In genomic region chr13:109737606-109738005, GRCh38 we compare ENCODE assay signal across 15 cellular contexts. TPM values are rescaled to one million over a fixed set of nuclear protein-coding genes. Genes with fewer than 3 reads are reported as not detected.
A peak's percentile ranks its signal among the peaks of the same experiment; 100 is the strongest.
DNase-seq lines count a peak whose midpoint lies in the region; ATAC-seq and TF ChIP-seq lines count a peak whose summit lies in the region.
"Had no signal": no experiment of that assay in that cellular context is flagged by ENCODE, and none has a peak within 500 bp of the region (broad histone marks: within the 10 kb centered on the region; RNA-seq: fewer than 3 reads in every experiment).

No MANE protein-coding gene starts in this region.

- intact Hi-C loops in adrenal gland (cut with DNase I) (no loop called here), esophagus squamous epithelium (cut with DNase I) (no loop called here), ascending aorta (cut with DNase I) (no loop called here)

- no peak overlapping the region for H3K4me3 Mint-ChIP-seq in T-helper 17 cell

- no peak for TF ChIP-seq CTCF in adrenal gland (IDR thresholded peaks at IDR 0.05)
- TF ChIP-seq CTCF in esophagus squamous epithelium (IDR thresholded peaks at IDR 0.05) = no peak
- TF ChIP-seq CTCF in ascending aorta (IDR thresholded peaks at IDR 0.05) = no peak

- no peak overlapping the region for H3K4me3 ChIP-seq in adrenal gland
- H3K4me3 ChIP-seq in esophagus squamous epithelium = no peak overlapping the region
- H3K4me3 ChIP-seq in ascending aorta = no peak overlapping the region
- H3K4me3 ChIP-seq: body of pancreas, mucosa of descending colon, pancreas, SJSA1, uterus had no signal

- no peak for TF ChIP-seq POLR2A in adrenal gland (IDR thresholded peaks at IDR 0.05)
- TF ChIP-seq POLR2A in esophagus squamous epithelium (IDR thresholded peaks at IDR 0.05) = no peak

- H3K36me3 ChIP-seq in adrenal gland (replicated peaks in 1 of 2) = no peaks in the 10 kb centered on the region
- no peaks in the 10 kb centered on the region for H3K36me3 ChIP-seq in esophagus squamous epithelium
- no peaks in the 10 kb centered on the region for H3K36me3 ChIP-seq in ascending aorta
- H3K36me3 ChIP-seq: pancreas, SJSA1, uterus had no signal

- H3K36me3 Mint-ChIP-seq in T-helper 17 cell (ENCODE audit: low read depth) = no peaks in the 10 kb centered on the region

- H3K9me3 ChIP-seq in adrenal gland (replicated peaks in 1 of 3) (no peaks in the 10 kb centered on the region), esophagus squamous epithelium (no peaks in the 10 kb centered on the region), ascending aorta (no peaks in the 10 kb centered on the region), T-helper 17 cell (ENCODE audit: control insufficient read depth, low read length, poor library complexity, severe bottlenecking) (no peaks in the 10 kb centered on the region)
- H3K9me3 ChIP-seq: body of pancreas, mucosa of descending colon, pancreas, uterus had no signal

- peaks cover 12% of the 10 kb centered on the region for H3K4me1 Mint-ChIP-seq in T-helper 17 cell

- H3K27ac ChIP-seq in adrenal gland (peak overlapping the region in 1 of 5 donors; percentile 32), esophagus squamous epithelium (no peak overlapping the region), ascending aorta (no peak overlapping the region)
- H3K27ac ChIP-seq: body of pancreas, pancreas, SJSA1, uterus had no signal

- H3K4me1 ChIP-seq in adrenal gland (replicated peaks in 1 of 2) (no peaks in the 10 kb centered on the region), esophagus squamous epithelium (no peaks in the 10 kb centered on the region), ascending aorta (peaks cover 0 to 3% of the 10 kb centered on the region in 2 donors)
- H3K4me1 ChIP-seq: body of pancreas, pancreas, uterus had no signal

- H3K27me3 ChIP-seq in adrenal gland (no peaks in the 10 kb centered on the region), esophagus squamous epithelium (peaks cover 0 to 6% (median 0%) of the 10 kb centered on the region in 4 donors), ascending aorta (no peaks in the 10 kb centered on the region)
- H3K27me3 ChIP-seq: body of pancreas, pancreas, uterus had no signal

- no peaks in the 10 kb centered on the region for H3K27me3 Mint-ChIP-seq in T-helper 17 cell

- peak; percentile 51 for DNase-seq in AG08395 (ENCODE audit: low spot score)
- DNase-seq in Daoy (ENCODE audit: low read depth) = peak; percentile 21
- peak in 4 of 7 donors; percentile 35 to 66 (median 64) for DNase-seq in adrenal gland
- DNase-seq in iris pigment epithelial cell (ENCODE audit: low read depth) = peak; percentile 28
- no peak for DNase-seq in esophagus squamous epithelium (lab: John Stamatoyannopoulos, UW)
- no peak for DNase-seq in ascending aorta (ENCODE audit: low spot score in 2 of 2)
- no peak for DNase-seq in T-helper 17 cell
- no peak for DNase-seq in NCI-H2107 treated with DMSO at 0.1 percent for 48 hours (lab: John Stamatoyannopoulos, UW; ENCODE audit: unreplicated experiment)
- DNase-seq: activated T-cell treated with anti-CD3 and anti-CD28 coated beads, Interleukin-2, amount 50 U/mL, for 48 hours; body of pancreas; effector CD4-positive, alpha-beta T cell; mucosa of descending colon; uterus had no signal

- WGBS in adrenal gland, 4 donors = 58 to 69% (median 64%) methylated on average over 5 of the region's 5 CpGs
- WGBS in esophagus squamous epithelium, 2 donors = 46 to 61% methylated on average over 5 of the region's 5 CpGs

- H3K27ac Mint-ChIP-seq in T-helper 17 cell = no peak overlapping the region

- no peak for ATAC-seq in T-helper 17 cell
- ATAC-seq: body of pancreas, mucosa of descending colon, pancreas had no signal

RNA-seq across cellular contexts. Expression of gene IRS2, which starts 48.8 kb away (rescaled TPM):
- 0.30 and 0.40 TPM in 2 replicates for total RNA-seq in Daoy (2014; rRNA removed; shearing (Covaris generic))
- total RNA-seq in adrenal gland (10 to 100 TPM; 43.4 to 84.2 (median 50.2) TPM), esophagus squamous epithelium (10 to 100 TPM in 1 of 4 donors, 1 to 10 TPM in 3; 5.0 to 24.6 (median 7.5) TPM), ascending aorta (42.4 TPM), T-helper 17 cell (100 to 1,000 TPM in 1 of 2 donors, 10 to 100 TPM in 1; 90.1 to 101 TPM)
- 10 to 100 TPM; 11.3 to 15.1 (median 12.8) TPM for polyA plus RNA-seq in adrenal gland

Comparison
In these comparisons a context has a peak if more than half of its experiments do, and no peak if none do; other contexts are left out.
1. DNase-seq: peak in AG08395 (single experiment), Daoy (single experiment), adrenal gland (4 of 7) and iris pigment epithelial cell (single experiment); none in esophagus squamous epithelium (single experiment), ascending aorta (0 of 2), T-helper 17 cell (0 of 3) and NCI-H2107 treated with DMSO at 0.1 percent for 48 hours (single experiment).